1 cellular context compared by ENCODE assay signal in genomic region chr2:157497603-157498314, GRCh38.
TF ChIP-seq lines count a peak whose summit lies in the region.

No MANE protein-coding gene starts in this region.

TF ChIP-seq in K562, 482 proteins besides CTCF, POLR2A, EP300 and RAD21 (continued from another document):
- TF ChIP-seq HMBOX1 (IDR thresholded peaks at IDR 0.05) (peak; percentile 50), ZNF583 (CRISPR knock-in tag; IDR thresholded peaks at IDR 0.05) (no peak), BHLHE40 (IDR thresholded peaks at IDR 0.05; ENCODE audit: low read length) (0 out of 2 replicates have a peak, but pooled peaks have one; percentile 5), ZNF24 (IDR thresholded peaks at IDR 0.05) (peak; percentile 21; the same call in 1 of the 2 replicates), ESRRA (IDR thresholded peaks at IDR 0.05; ENCODE audit: borderline replicate concordance, low read depth) (peak; percentile 83), STAG1 (CRISPR knock-in tag; IDR thresholded peaks at IDR 0.05; ENCODE audit: borderline replicate concordance) (peak; percentile 22; the same call in 1 of the 2 replicates), MBD2 (IDR thresholded peaks at IDR 0.05; ENCODE audit: borderline replicate concordance, low read depth) (no peak), SMC3 (conservative IDR thresholded peaks at IDR 0.05; ENCODE audit: insufficient read depth, low read depth, low read length) (peak; percentile 80), DEAF1 (CRISPR knock-in tag; IDR thresholded peaks at IDR 0.05) (peak; percentile 87), MAZ (CRISPR knock-in tag; conservative IDR thresholded peaks at IDR 0.05 in 1 of 2, IDR thresholded peaks at IDR 0.05 in 1 of 2) (peak in 1 of 2 experiments; percentile 40; a peak in 1 of 4 replicates)
